ENCODE assay signal across 13 cellular contexts in the genomic region with DNA sequence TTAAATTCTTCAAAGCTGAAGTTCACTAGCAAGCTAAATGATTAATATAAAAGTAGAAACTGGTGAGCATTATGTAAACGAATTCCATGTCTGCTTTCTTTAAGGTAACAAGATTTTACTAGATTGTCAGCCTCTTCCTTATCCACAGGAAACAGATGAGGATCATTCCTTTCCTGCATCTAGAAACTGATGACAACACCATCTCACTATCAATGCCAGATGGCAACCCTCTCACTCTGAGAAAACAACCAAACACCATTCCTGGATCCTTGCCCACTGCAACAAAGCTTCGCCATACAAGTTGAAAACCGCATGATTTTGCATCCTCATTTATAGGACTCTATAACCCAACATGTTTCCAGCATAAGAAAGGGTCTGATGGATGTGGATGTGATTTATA.
A peak's percentile ranks its signal among the peaks of the same experiment; 100 is the strongest.
DNase-seq lines count a peak whose midpoint lies in the region; ATAC-seq and TF ChIP-seq lines count a peak whose summit lies in the region.
"Had no signal": no experiment of that assay in that cellular context is flagged by ENCODE, and none has a peak within 500 bp of the region (broad histone marks: within the 10 kb centered on the region; RNA-seq: fewer than 3 reads in every experiment).

No MANE protein-coding gene starts in this region.

- H3K9me3 Mint-ChIP-seq in type B pancreatic cell: no peaks in the 10 kb centered on the region
- H3K9me3 Mint-ChIP-seq: stimulated activated naive CD8-positive, alpha-beta T cell treated with anti-CD3 and anti-CD28 coated beads, Interleukin-15, amount 100 ng/mL, for 72 hours had no signal

- no peak for TF ChIP-seq CTCF in type B pancreatic cell (conservative IDR thresholded peaks at IDR 0.05)

- intact Hi-C loops in left cardiac atrium (cut with DNase I): loop anchor here in 1 of 2 donors (10.0 kb wide), 1 partner anchor 354 kb away; no protein-coding TSS in a partner anchor
- intact Hi-C loops in Right ventricle myocardium inferior (cut with DNase I): loop anchor here (10.0 kb wide), 1 partner anchor 54 kb away; no protein-coding TSS in a partner anchor

- H3K27me3 Mint-ChIP-seq in type B pancreatic cell: peaks cover 7% of the 10 kb centered on the region
- H3K27me3 Mint-ChIP-seq: CD4-positive, CD25-positive, alpha-beta regulatory T cell; stimulated activated naive CD8-positive, alpha-beta T cell treated with anti-CD3 and anti-CD28 coated beads, Interleukin-15, amount 100 ng/mL, for 72 hours had no signal

- no peak overlapping the region for H3K27ac Mint-ChIP-seq in type B pancreatic cell
- H3K27ac Mint-ChIP-seq: activated CD8-positive, alpha-beta T cell treated with anti-CD3 and anti-CD28 coated beads, Interleukin-2, amount 10 ng/mL, durations not matched to agents 7 days and 5 days had no signal

- peak; percentile 43 for DNase-seq in left cardiac atrium
- DNase-seq in Right ventricle myocardium inferior (ENCODE audit: missing footprints): no peak
- DNase-seq in RPMI7951 (ENCODE audit: low read depth): peak; percentile 64
- peak; percentile 79 for DNase-seq in fibroblast of peridontal ligament (ENCODE audit: extremely low read depth)
- DNase-seq in type B pancreatic cell (ENCODE audit: extremely low spot score, unreplicated experiment): no peak
- DNase-seq: activated CD8-positive, alpha-beta T cell treated with anti-CD3 and anti-CD28 coated beads, Interleukin-2, amount 10 ng/mL, durations not matched to agents 7 days and 5 days; CD4-positive, CD25-positive, alpha-beta regulatory T cell; kidney; PC-9; stimulated activated naive CD8-positive, alpha-beta T cell treated with anti-CD3 and anti-CD28 coated beads, Interleukin-15, amount 100 ng/mL, for 72 hours had no signal

- H3K4me3 Mint-ChIP-seq in type B pancreatic cell: peak overlapping the region; percentile 56
- H3K4me3 Mint-ChIP-seq: activated CD8-positive, alpha-beta T cell treated with anti-CD3 and anti-CD28 coated beads, Interleukin-2, amount 10 ng/mL, durations not matched to agents 7 days and 5 days; CD4-positive, CD25-positive, alpha-beta regulatory T cell; stimulated activated naive CD8-positive, alpha-beta T cell treated with anti-CD3 and anti-CD28 coated beads, Interleukin-15, amount 100 ng/mL, for 72 hours had no signal

- peaks cover 34% of the 10 kb centered on the region for H3K4me1 Mint-ChIP-seq in type B pancreatic cell (ENCODE audit: unreplicated experiment)
- H3K4me1 Mint-ChIP-seq: CD4-positive, CD25-positive, alpha-beta regulatory T cell; stimulated activated naive CD8-positive, alpha-beta T cell treated with anti-CD3 and anti-CD28 coated beads, Interleukin-15, amount 100 ng/mL, for 72 hours had no signal

- H3K36me3 Mint-ChIP-seq in type B pancreatic cell: peaks cover 22% of the 10 kb centered on the region
- H3K36me3 Mint-ChIP-seq: CD4-positive, CD25-positive, alpha-beta regulatory T cell had no signal

- ATAC-seq in left cardiac atrium (peak in 1 of 2 donors; percentile 11), Right ventricle myocardium inferior (no peak), HG02610 (IDR thresholded peaks at IDR 0.05; ENCODE audit: unreplicated experiment) (no peak), HG02973 (IDR thresholded peaks at IDR 0.05; ENCODE audit: unreplicated experiment) (no peak), GM21723 (IDR thresholded peaks at IDR 0.05; ENCODE audit: unreplicated experiment) (no peak)
- ATAC-seq: activated CD8-positive, alpha-beta T cell treated with anti-CD3 and anti-CD28 coated beads, Interleukin-2, amount 10 ng/mL, durations not matched to agents 7 days and 5 days; stimulated activated naive CD8-positive, alpha-beta T cell treated with anti-CD3 and anti-CD28 coated beads, Interleukin-15, amount 100 ng/mL, for 72 hours had no signal

Comparison
In these comparisons a context has a peak if more than half of its experiments do, and no peak if none do; other contexts are left out.
1. DNase-seq: peak in left cardiac atrium (single experiment), RPMI7951 (single experiment) and fibroblast of peridontal ligament (single experiment); none in Right ventricle myocardium inferior (single experiment) and type B pancreatic cell (single experiment).